ENCODE assay signal across 10 cellular contexts in genomic region chr19:18093439-18094161, GRCh38. TPM values are rescaled to one million over a fixed set of nuclear protein-coding genes. Genes with fewer than 3 reads are reported as not detected.
DNase-seq lines count a peak whose midpoint lies in the region; ATAC-seq and TF ChIP-seq lines count a peak whose summit lies in the region.
"Had no signal": no experiment of that assay in that cellular context is flagged by ENCODE, and none has a peak within 500 bp of the region (broad histone marks: within the 10 kb centered on the region; RNA-seq: fewer than 3 reads in every experiment).

No MANE protein-coding gene starts in this region.

- peak overlapping the region; percentile 7 for H3K27ac Mint-ChIP-seq in activated B cell treated with CpG ODN at 0.5 μM for 24 hours

- POLR2A ChIA-PET in activated B cell treated with CpG ODN at 0.5 μM for 24 hours (lab: Charles Lee), result interaction anchor here (1.1 to 8.7 kb wide), 4 partner anchors 12 to 92 kb away, joined by 4 to 146 read pairs (median 9); no protein-coding TSS in a partner anchor

- CTCF ChIA-PET in activated B cell treated with CpG ODN at 0.5 μM for 24 hours (lab: Charles Lee), result interaction anchor here (1.0 kb wide), 1 partner anchor 75 kb away, joined by 3 read pairs; no protein-coding TSS in a partner anchor

- H3K36me3 Mint-ChIP-seq in activated B cell treated with CpG ODN at 0.5 μM for 24 hours (ENCODE audit: low read depth), result peaks cover 5% of the 10 kb centered on the region

- H3K4me1 Mint-ChIP-seq in activated B cell treated with CpG ODN at 0.5 μM for 24 hours, result peaks cover 50% of the 10 kb centered on the region

- no peaks in the 10 kb centered on the region for H3K9me3 Mint-ChIP-seq in activated B cell treated with CpG ODN at 0.5 μM for 24 hours

- ATAC-seq in activated B cell treated with CpG ODN at 0.5 μM for 24 hours (ENCODE audit: low read depth), result no peak
- no peak for ATAC-seq in HG02798 (IDR thresholded peaks at IDR 0.05; ENCODE audit: poor library complexity, unreplicated experiment)

- intact Hi-C loops in activated B cell treated with CpG ODN at 0.5 μM for 24 hours (cut with micrococcal nuclease), result loop anchor here (10.0 kb wide), 2 partner anchors 339 to 569 kb away; partner anchors contain the start of gene FCHO1

- TF ChIP-seq CTCF in activated B cell treated with CpG ODN at 0.5 μM for 24 hours (IDR thresholded peaks at IDR 0.05), result no peak

- DNase-seq in GM03348 (ENCODE audit: low spot score), result peak; percentile 54
- DNase-seq in M059J (ENCODE audit: low read depth), result peak; percentile 71
- no peak for DNase-seq in activated B cell treated with CpG ODN at 0.5 μM for 24 hours
- DNase-seq in myocyte (ENCODE audit: low read depth), result peak; percentile 19
- DNase-seq in activated effector memory CD4-positive, alpha-beta T cell treated with Interleukin-2 at 50 U/mL for 16 hours, result no peak
- DNase-seq in DMS79 treated with DMSO at 0.1 percent for 48 hours (lab: John Stamatoyannopoulos, UW), result no peak
- DNase-seq: gastrocnemius medialis; NCI-H1436; stimulated activated CD4-positive, alpha-beta T cell treated with anti-CD3 and anti-CD28 coated beads, Interleukin-2, amount 100 ng/mL, for 48 hours had no signal

- H3K27me3 Mint-ChIP-seq in activated B cell treated with CpG ODN at 0.5 μM for 24 hours, result no peaks in the 10 kb centered on the region

- no peak overlapping the region for H3K4me3 Mint-ChIP-seq in activated B cell treated with CpG ODN at 0.5 μM for 24 hours

RNA-seq across cellular contexts. Expression of gene MAST3, which starts 4.0 kb away (rescaled TPM):
- 2.3 and 4.6 TPM in 2 replicates for total RNA-seq in M059J (2014; rRNA removed; shearing (Covaris generic))
- total RNA-seq in activated B cell treated with CpG ODN at 0.5 μM for 24 hours, result 44.3 and 48.6 TPM in 2 replicates
- 5.8 and 6.2 TPM in 2 replicates for total RNA-seq in myocyte
- polyA plus RNA-seq in myocyte (2012), result 12.2 TPM

RNA-seq across cellular contexts. Expression of gene IL12RB1, which starts 6.9 kb away (rescaled TPM):
- total RNA-seq in M059J (2014; rRNA removed; shearing (Covaris generic)), result 2.3 and 3.8 TPM in 2 replicates
- total RNA-seq in activated B cell treated with CpG ODN at 0.5 μM for 24 hours, result 19.9 and 20.9 TPM in 2 replicates
- not detected in 2 replicates for total RNA-seq in myocyte
- not detected for polyA plus RNA-seq in myocyte (2012)

RNA-seq across cellular contexts. Expression of gene PIK3R2, which starts 59.4 kb away (rescaled TPM):
- total RNA-seq in M059J (2014; rRNA removed; shearing (Covaris generic)), result 21.4 and 21.7 TPM in 2 replicates
- total RNA-seq in activated B cell treated with CpG ODN at 0.5 μM for 24 hours (12.0 and 12.7 TPM in 2 replicates), myocyte (48.4 and 50.5 TPM in 2 replicates)
- 63.5 TPM for polyA plus RNA-seq in myocyte (2012)

Comparison
In these comparisons a context has a peak if more than half of its experiments do, and no peak if none do; other contexts are left out.
1. DNase-seq: peak in GM03348 (single experiment), M059J (single experiment) and myocyte (single experiment); none in activated B cell treated with CpG ODN at 0.5 μM for 24 hours (single experiment), activated effector memory CD4-positive, alpha-beta T cell treated with Interleukin-2 at 50 U/mL for 16 hours (single experiment) and DMS79 treated with DMSO at 0.1 percent for 48 hours (single experiment).